10 cellular contexts compared by ENCODE assay signal in the genomic region with DNA sequence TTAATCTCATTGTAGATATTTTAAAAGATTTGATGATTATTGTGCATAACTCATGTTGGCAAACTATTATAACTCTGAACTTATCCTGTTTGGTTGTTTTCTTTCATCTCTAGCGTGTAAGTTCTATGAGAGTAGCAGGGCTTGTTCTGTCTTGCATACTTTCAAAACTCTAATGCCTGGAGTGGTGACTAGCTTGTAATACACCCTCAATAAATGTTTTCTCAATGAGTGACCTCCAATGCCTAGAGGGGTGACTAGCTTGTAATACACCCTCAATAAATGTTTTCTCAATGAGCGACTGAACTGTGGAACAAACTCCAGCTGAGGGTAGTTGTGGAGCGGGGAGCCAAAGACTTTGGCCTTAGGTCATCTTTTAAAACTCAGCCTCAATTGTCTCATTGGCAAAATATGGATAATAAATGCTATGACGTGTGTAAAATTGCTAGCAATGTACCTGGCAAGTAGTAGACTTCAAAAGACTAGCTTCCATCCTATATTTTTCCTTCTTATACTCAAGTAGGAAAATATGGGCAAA. TPM values are rescaled to one million over a fixed set of nuclear protein-coding genes. Genes with fewer than 3 reads are reported as not detected.
DNase-seq lines count a peak whose midpoint lies in the region; ATAC-seq and TF ChIP-seq lines count a peak whose summit lies in the region.
"Had no signal": no experiment of that assay in that cellular context is flagged by ENCODE, and none has a peak within 500 bp of the region (broad histone marks: within the 10 kb centered on the region; RNA-seq: fewer than 3 reads in every experiment).

No MANE protein-coding gene starts in this region.

- no peaks in the 10 kb centered on the region for H3K27me3 Mint-ChIP-seq in activated T-cell treated with anti-CD3 and anti-CD28 coated beads, Interleukin-2, amount 50 U/mL, for 4 hours (ENCODE audit: low read depth)
- peaks cover 3% of the 10 kb centered on the region for H3K27me3 Mint-ChIP-seq in activated naive CD8-positive, alpha-beta T cell treated with anti-CD3 and anti-CD28 coated beads, Interleukin-2, amount 10 ng/mL, durations not matched to agents 7 days and 5 days
- no peaks in the 10 kb centered on the region for H3K27me3 Mint-ChIP-seq in type B pancreatic cell

- H3K36me3 Mint-ChIP-seq in activated T-cell treated with anti-CD3 and anti-CD28 coated beads, Interleukin-2, amount 50 U/mL, for 4 hours (ENCODE audit: insufficient read depth) = peaks cover 6% of the 10 kb centered on the region
- peaks cover 33% of the 10 kb centered on the region for H3K36me3 Mint-ChIP-seq in activated naive CD8-positive, alpha-beta T cell treated with anti-CD3 and anti-CD28 coated beads, Interleukin-2, amount 10 ng/mL, durations not matched to agents 7 days and 5 days
- H3K36me3 Mint-ChIP-seq in type B pancreatic cell = peaks cover 13% of the 10 kb centered on the region

- ATAC-seq in activated T-cell treated with anti-CD3 and anti-CD28 coated beads, Interleukin-2, amount 50 U/mL, for 4 hours = no peak
- ATAC-seq in activated naive CD8-positive, alpha-beta T cell treated with anti-CD3 and anti-CD28 coated beads, Interleukin-2, amount 10 ng/mL, durations not matched to agents 7 days and 5 days (ENCODE audit: low read depth) = no peak
- ATAC-seq in left colon = peak; percentile 14
- no peak for ATAC-seq in HG02973 (IDR thresholded peaks at IDR 0.05; ENCODE audit: unreplicated experiment)
- ATAC-seq in GM21423 (IDR thresholded peaks at IDR 0.05; ENCODE audit: unreplicated experiment) = no peak

- POLR2A ChIA-PET in activated naive CD8-positive, alpha-beta T cell treated with anti-CD3 and anti-CD28 coated beads, Interleukin-2, amount 10 ng/mL, durations not matched to agents 7 days and 5 days (lab: Charles Lee) = interaction anchor here (1.2 to 2.3 kb wide), 2 partner anchors 95 to 103 kb away, joined by 3 to 10 read pairs; no protein-coding TSS in a partner anchor

- peak overlapping the region; percentile 8 for H3K27ac Mint-ChIP-seq in activated naive CD8-positive, alpha-beta T cell treated with anti-CD3 and anti-CD28 coated beads, Interleukin-2, amount 10 ng/mL, durations not matched to agents 7 days and 5 days
- peak overlapping the region; percentile 97 for H3K27ac Mint-ChIP-seq in type B pancreatic cell

- H3K9me3 Mint-ChIP-seq in activated T-cell treated with anti-CD3 and anti-CD28 coated beads, Interleukin-2, amount 50 U/mL, for 4 hours = no peaks in the 10 kb centered on the region
- H3K9me3 Mint-ChIP-seq in activated naive CD8-positive, alpha-beta T cell treated with anti-CD3 and anti-CD28 coated beads, Interleukin-2, amount 10 ng/mL, durations not matched to agents 7 days and 5 days = no peaks in the 10 kb centered on the region
- H3K9me3 Mint-ChIP-seq in type B pancreatic cell = no peaks in the 10 kb centered on the region

- no peak for TF ChIP-seq CTCF in type B pancreatic cell (conservative IDR thresholded peaks at IDR 0.05)

- H3K4me1 Mint-ChIP-seq in activated T-cell treated with anti-CD3 and anti-CD28 coated beads, Interleukin-2, amount 50 U/mL, for 4 hours (ENCODE audit: low read depth) = peaks cover 31% of the 10 kb centered on the region
- peaks cover 23% of the 10 kb centered on the region for H3K4me1 Mint-ChIP-seq in activated naive CD8-positive, alpha-beta T cell treated with anti-CD3 and anti-CD28 coated beads, Interleukin-2, amount 10 ng/mL, durations not matched to agents 7 days and 5 days
- H3K4me1 Mint-ChIP-seq in type B pancreatic cell (ENCODE audit: unreplicated experiment) = peaks cover 16% of the 10 kb centered on the region

- intact Hi-C loops in left colon (cut with DNase I, micrococcal nuclease) = loop anchor here in 1 of 2 donors (5.0 to 10.0 kb wide), 2 partner anchors 36 to 103 kb away; partner anchors contain the start of gene NR4A2

- H3K4me3 Mint-ChIP-seq in activated T-cell treated with anti-CD3 and anti-CD28 coated beads, Interleukin-2, amount 50 U/mL, for 4 hours = peak overlapping the region; percentile 98
- H3K4me3 Mint-ChIP-seq in activated naive CD8-positive, alpha-beta T cell treated with anti-CD3 and anti-CD28 coated beads, Interleukin-2, amount 10 ng/mL, durations not matched to agents 7 days and 5 days = peak overlapping the region; percentile 99
- peak overlapping the region; percentile 96 for H3K4me3 Mint-ChIP-seq in type B pancreatic cell

- DNase-seq in activated T-cell treated with anti-CD3 and anti-CD28 coated beads, Interleukin-2, amount 50 U/mL, for 4 hours = no peak
- DNase-seq in activated T-cell treated with anti-CD3 and anti-CD28 coated beads, Interleukin-2, amount 50 U/mL, for 1 hour = no peak
- DNase-seq in activated naive CD8-positive, alpha-beta T cell treated with anti-CD3 and anti-CD28 coated beads, Interleukin-2, amount 10 ng/mL, durations not matched to agents 7 days and 5 days = no peak
- DNase-seq in left colon = no peak
- DNase-seq in type B pancreatic cell (ENCODE audit: extremely low spot score, unreplicated experiment) = no peak
- no peak for DNase-seq in NOMO-1 treated with DMSO at 0.1 percent for 48 hours (lab: John Stamatoyannopoulos, UW; ENCODE audit: unreplicated experiment)
- DNase-seq: occipital lobe; stimulated activated CD8-positive, alpha-beta memory T cell treated with anti-CD3 and anti-CD28 coated beads, Interleukin-4, amount 100 ng/mL, for 48 hours had no signal

RNA-seq across cellular contexts. Expression of gene GPD2, which starts 1.8 kb away (rescaled TPM):
- 10 to 100 TPM; 20.7 to 21.1 (median 21.0) TPM for total RNA-seq in activated T-cell treated with anti-CD3 and anti-CD28 coated beads, Interleukin-2, amount 50 U/mL, for 4 hours
- 10 to 100 TPM; 16.8 to 19.8 TPM for total RNA-seq in activated naive CD8-positive, alpha-beta T cell treated with anti-CD3 and anti-CD28 coated beads, Interleukin-2, amount 10 ng/mL, durations not matched to agents 7 days and 5 days
- total RNA-seq in left colon = 10 to 100 TPM; 79.9 to 80.0 TPM
- 25.3 and 56.3 TPM in 2 replicates for total RNA-seq in type B pancreatic cell (ENCODE audit: low replicate concordance)
